Comparison of ENCODE assay signal across 8 cellular contexts in genomic region chr12:13534645-13535398, GRCh38.
DNase-seq lines count a peak whose midpoint lies in the region; ATAC-seq and TF ChIP-seq lines count a peak whose summit lies in the region.

No MANE protein-coding gene starts in this region.

- TF ChIP-seq CTCF in CD14-positive monocyte (IDR thresholded peaks at IDR 0.05) (peak; percentile 77), astrocyte of the spinal cord (IDR thresholded peaks at IDR 0.05; ENCODE audit: low read depth, low read length) (peak; percentile 99)

- peaks cover 1 to 3% (median 2%) of the 10 kb centered on the region in 3 donors for H3K27me3 Mint-ChIP-seq in CD14-positive monocyte (ENCODE audit: low read depth in 3 of 3)

- peaks cover 0 to 2% (median 0%) of the 10 kb centered on the region in 7 donors for H3K9me3 Mint-ChIP-seq in CD14-positive monocyte

- H3K36me3 Mint-ChIP-seq in CD14-positive monocyte, result no peaks in the 10 kb centered on the region

- H3K27ac Mint-ChIP-seq in CD14-positive monocyte, result no peak overlapping the region

- in situ Hi-C loops in astrocyte of the spinal cord (cut with HindIII; ENCODE audit: low sequenced_read_pairs), result no loop called here

- DNase-seq in CD14-positive monocyte (ENCODE audit: low spot score), result no peak
- peak; percentile 31 for DNase-seq in GOT3 (lab: John Stamatoyannopoulos, UW)
- peak; percentile 91 for DNase-seq in NCI-H82 (lab: John Stamatoyannopoulos, UW)
- peak; percentile 50 for DNase-seq in astrocyte of the spinal cord (ENCODE audit: low read depth, low spot score)
- DNase-seq in iPS-NIHi7 (ENCODE audit: extremely low spot score), result peak; percentile 80
- DNase-seq in stimulated activated CD4-positive, alpha-beta T cell treated with anti-CD3 and anti-CD28 coated beads, Interleukin-12 subunit alpha, Interleukin-12 subunit beta, amount 100 ng/mL, for 4 hours, result peak; percentile 21
- no peak for DNase-seq in NCI-H774 (lab: John Stamatoyannopoulos, UW)

- intact Hi-C loops in CD14-positive monocyte (cut with micrococcal nuclease), result no loop called here

- ATAC-seq in GM18519 (IDR thresholded peaks at IDR 0.05; ENCODE audit: low FRiP score, unreplicated experiment), result no peak

- no peak overlapping the region for H3K4me3 ChIP-seq in astrocyte of the spinal cord (ENCODE audit: low read depth, low read length)

- no peak overlapping the region for H3K4me3 Mint-ChIP-seq in CD14-positive monocyte

- no peaks in the 10 kb centered on the region for H3K4me1 Mint-ChIP-seq in CD14-positive monocyte

Comparison
In these comparisons a context has a peak if more than half of its experiments do, and no peak if none do; other contexts are left out.
1. DNase-seq: peak in GOT3 (single experiment), NCI-H82 (single experiment), astrocyte of the spinal cord (single experiment), iPS-NIHi7 (single experiment) and stimulated activated CD4-positive, alpha-beta T cell treated with anti-CD3 and anti-CD28 coated beads, Interleukin-12 subunit alpha, Interleukin-12 subunit beta, amount 100 ng/mL, for 4 hours (single experiment); none in CD14-positive monocyte (single experiment) and NCI-H774 (single experiment).